ENCODE assay signal across 8 cellular contexts in the genomic region with DNA sequence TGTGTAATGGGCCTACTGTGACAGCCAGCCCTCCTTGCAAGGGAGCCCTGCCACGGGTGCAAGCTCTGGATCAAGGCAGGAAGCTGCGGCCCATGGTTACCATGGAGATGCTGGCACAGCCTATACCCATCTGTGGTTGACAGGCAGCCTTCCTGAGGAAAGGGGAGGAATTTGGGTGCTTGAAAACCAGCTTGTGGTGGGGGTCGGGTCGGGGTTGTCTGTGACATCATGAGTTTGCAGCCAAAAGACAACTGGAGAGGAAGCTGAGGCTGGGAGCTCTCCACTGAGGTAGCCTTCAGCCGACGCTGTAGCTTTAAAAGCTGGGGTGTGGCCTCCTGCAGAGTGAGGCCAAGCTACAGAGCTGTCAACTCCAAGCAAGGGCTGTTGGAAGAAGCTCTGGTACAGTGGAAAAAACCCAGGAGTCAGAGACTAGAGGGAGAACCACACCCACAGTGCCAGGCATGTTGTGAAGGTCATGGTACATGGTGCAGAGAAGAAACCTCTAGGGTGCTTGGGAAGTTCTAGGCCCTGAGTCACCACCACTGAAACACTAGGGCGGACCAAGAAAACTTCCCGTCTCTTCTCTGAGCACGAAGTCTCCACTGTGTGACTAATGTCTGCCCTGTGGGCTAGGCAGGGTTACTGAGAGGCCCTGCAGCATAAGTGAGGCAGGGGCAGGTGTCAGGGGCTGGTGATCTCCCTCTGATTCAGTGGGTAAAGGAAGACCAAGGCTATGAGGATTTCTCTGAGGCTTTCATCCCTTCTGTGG. TPM values are rescaled to one million over a fixed set of nuclear protein-coding genes. Genes with fewer than 3 reads are reported as not detected.
DNase-seq lines count a peak whose midpoint lies in the region; ATAC-seq, FAIRE-seq and TF ChIP-seq lines count a peak whose summit lies in the region.

No MANE protein-coding gene starts in this region.

- dilution Hi-C loops in endothelial cell of umbilical vein (cut with MboI; ENCODE audit: extremely low pct_ligation_motif_present, low sequenced_read_pairs), result no loop called here

- H3K4me3 Mint-ChIP-seq in naive thymus-derived CD4-positive, alpha-beta T cell, result peak overlapping the region; percentile 70 to 83 (median 80)

- H3K4me1 ChIP-seq in endothelial cell of umbilical vein (ENCODE audit: control insufficient read depth, extremely low read depth, insufficient read depth, low read length), result peaks cover 20% of the 10 kb centered on the region
- peaks cover 20 to 21% of the 10 kb centered on the region in 2 donors for H3K4me1 ChIP-seq in naive thymus-derived CD4-positive, alpha-beta T cell (ENCODE audit: control insufficient read depth in 2 of 2, insufficient read depth in 2 of 2, low read length in 2 of 2)

- H3K9me1 ChIP-seq in endothelial cell of umbilical vein (replicated peaks; ENCODE audit: control insufficient read depth, extremely low read depth, insufficient read depth, low read length), result no peaks in the 10 kb centered on the region

- H3K9me3 Mint-ChIP-seq in naive thymus-derived CD4-positive, alpha-beta T cell, result no peaks in the 10 kb centered on the region

- no peaks in the 10 kb centered on the region for H3K36me3 ChIP-seq in endothelial cell of umbilical vein (ENCODE audit: control insufficient read depth in 2 of 2, extremely low read depth in 1 of 2, insufficient read depth in 2 of 2, low read length in 2 of 2)
- H3K36me3 ChIP-seq in naive thymus-derived CD4-positive, alpha-beta T cell (ENCODE audit: control insufficient read depth in 2 of 3, insufficient read depth in 3 of 3, low read length in 3 of 3), result no peaks in the 10 kb centered on the region

- peak overlapping the region; percentile 86 for H2AFZ ChIP-seq in endothelial cell of umbilical vein (ENCODE audit: low read depth, low read length)

- CTCF ChIA-PET in endothelial cell of umbilical vein (lab: Charles Lee), result interaction anchor here (0.9 to 3.5 kb wide), 6 partner anchors 11 to 339 kb away, joined by 4 to 27 read pairs (median 5); a partner anchor contains a TSS
- CTCF ChIA-PET in naive thymus-derived CD4-positive, alpha-beta T cell (lab: Charles Lee), result interaction anchor here (0.8 to 2.2 kb wide), 3 partner anchors 9 to 17 kb away, joined by 3 to 14 read pairs (median 3); a partner anchor contains a TSS

- BruUV-seq in endothelial cell of umbilical vein (replicated peaks; lab: Mats Ljungman, UMichigan), result no TSS peak

- no peaks in the 10 kb centered on the region for H3K27me3 Mint-ChIP-seq in naive thymus-derived CD4-positive, alpha-beta T cell

- peak overlapping the region; percentile 17 for H3K4me2 ChIP-seq in endothelial cell of umbilical vein (ENCODE audit: insufficient read depth, low read length)

- H3K36me3 Mint-ChIP-seq in naive thymus-derived CD4-positive, alpha-beta T cell, result no peaks in the 10 kb centered on the region

- POLR2A ChIA-PET in endothelial cell of umbilical vein (lab: Charles Lee), result interaction anchor here (2.3 kb wide), 1 partner anchor 12 kb away, joined by 31 read pairs; a partner anchor contains a TSS
- POLR2A ChIA-PET in naive thymus-derived CD4-positive, alpha-beta T cell (lab: Charles Lee), result interaction anchor here (0.7 to 4.9 kb wide), 11 partner anchors 12 to 143 kb away, joined by 3 to 123 read pairs (median 3); a partner anchor contains a TSS

- peak; percentile 83 for ATAC-seq in GM18505 (IDR thresholded peaks at IDR 0.05; ENCODE audit: unreplicated experiment)
- peak; percentile 92 for ATAC-seq in HG02870 (IDR thresholded peaks at IDR 0.05; ENCODE audit: unreplicated experiment)
- ATAC-seq in naive thymus-derived CD4-positive, alpha-beta T cell, result peak; percentile 87
- peak; percentile 97 for ATAC-seq in stimulated activated naive CD8-positive, alpha-beta T cell treated with anti-CD3 and anti-CD28 coated beads, Interleukin-15, Interleukin-2, amounts not matched to agents 100 U/mL and 50 U/mL, for 24 hours

- TF ChIP-seq POLR2A in GM18505 (IDR thresholded peaks at IDR 0.05; ENCODE audit: borderline replicate concordance, extremely low read depth, insufficient read depth, insufficient read length), result no peak
- no peak for TF ChIP-seq POLR2A in endothelial cell of umbilical vein (IDR thresholded peaks at IDR 0.05; ENCODE audit: low read depth, low read length)

- intact Hi-C loops in endothelial cell of umbilical vein (cut with micrococcal nuclease), result loop anchor here (1.0 kb wide), 2 partner anchors 11 to 61 kb away; a partner anchor contains a TSS
- intact Hi-C loops in naive thymus-derived CD4-positive, alpha-beta T cell (cut with micrococcal nuclease), result loop anchor here (1.0 to 5.0 kb wide), 4 partner anchors 11 to 204 kb away; a partner anchor contains a TSS

- TF ChIP-seq CTCF in endothelial cell of umbilical vein (IDR thresholded peaks at IDR 0.05; ENCODE audit: extremely low read depth in 1 of 2, insufficient read depth in 1 of 2, low read depth in 1 of 2, low read length in 2 of 2), result no peak

- H3K4me3 ChIP-seq in endothelial cell of umbilical vein (replicated peaks in 1 of 3; ENCODE audit: insufficient read depth in 1 of 3, low read depth in 1 of 3, low read length in 3 of 3), result no peak overlapping the region
- peak overlapping the region; percentile 49 for H3K4me3 ChIP-seq in naive thymus-derived CD4-positive, alpha-beta T cell (ENCODE audit: low read length)

- peaks cover 29 to 53% (median 45%) of the 10 kb centered on the region in 7 donors for H3K4me1 Mint-ChIP-seq in naive thymus-derived CD4-positive, alpha-beta T cell

- DNase-seq in 8988T (peak; percentile 79), NCI-H460 (ENCODE audit: extremely low read depth, low read depth) (peak; percentile 86), endothelial cell of umbilical vein (ENCODE audit: low read depth, low spot score) (peak; percentile 71)
- peak; percentile 61 for DNase-seq in activated CD8-positive, alpha-beta memory T cell treated with anti-CD3 and anti-CD28 coated beads, Interleukin-2, amount 50 U/mL, for 4 hours
- peak; percentile 15 to 74 (median 70) for DNase-seq in naive thymus-derived CD4-positive, alpha-beta T cell
- peak; percentile 83 for DNase-seq in stimulated activated naive CD8-positive, alpha-beta T cell treated with anti-CD3 and anti-CD28 coated beads, Interleukin-15, Interleukin-2, amounts not matched to agents 100 U/mL and 50 U/mL, for 24 hours

- H3K27ac ChIP-seq in endothelial cell of umbilical vein (ENCODE audit: insufficient read depth, low read depth, low read length), result peak overlapping the region; percentile 67
- H3K27ac ChIP-seq in naive thymus-derived CD4-positive, alpha-beta T cell (ENCODE audit: low read depth, low read length), result peak overlapping the region; percentile 85

- no peaks in the 10 kb centered on the region for H3K9me3 ChIP-seq in endothelial cell of umbilical vein (replicated peaks; ENCODE audit: control insufficient read depth, insufficient read depth, low read length)
- H3K9me3 ChIP-seq in naive thymus-derived CD4-positive, alpha-beta T cell (ENCODE audit: control insufficient read depth in 2 of 3, low read length in 3 of 3), result no peaks in the 10 kb centered on the region

- peak overlapping the region; percentile 92 to 100 (median 98) for H3K27ac Mint-ChIP-seq in naive thymus-derived CD4-positive, alpha-beta T cell

- FAIRE-seq in endothelial cell of umbilical vein (lab: Jason Lieb, UNC), result no peak

- H3K9ac ChIP-seq in endothelial cell of umbilical vein (replicated peaks; ENCODE audit: extremely low read depth, insufficient read depth, low read length), result peak overlapping the region; percentile 53

- no peaks in the 10 kb centered on the region for H4K20me1 ChIP-seq in endothelial cell of umbilical vein (replicated peaks; ENCODE audit: control insufficient read depth, extremely low read depth, insufficient read depth, low read length)

- H3K27me3 ChIP-seq in endothelial cell of umbilical vein (ENCODE audit: control insufficient read depth in 2 of 2, insufficient read depth in 2 of 2, low read length in 2 of 2), result no peaks in the 10 kb centered on the region
- H3K27me3 ChIP-seq in naive thymus-derived CD4-positive, alpha-beta T cell (ENCODE audit: control insufficient read depth in 2 of 2, insufficient read depth in 2 of 2, low read length in 2 of 2), result no peaks in the 10 kb centered on the region

- no peaks in the 10 kb centered on the region for H3K79me2 ChIP-seq in endothelial cell of umbilical vein (ENCODE audit: control insufficient read depth, insufficient read depth, low read length)

TF ChIP-seq in endothelial cell of umbilical vein, 7 proteins besides CTCF, POLR2A, EP300 and RAD21 (continues in another document):
- peak; percentile 91 for TF ChIP-seq FOS (IDR thresholded peaks at IDR 0.05; ENCODE audit: borderline replicate concordance, insufficient read depth, low read length)
- peak; percentile 3 for TF ChIP-seq POLR2AphosphoS5 (IDR thresholded peaks at IDR 0.05; ENCODE audit: insufficient read depth, low read depth, low read length)

RNA-seq across cellular contexts. Expression of a gene that starts 10.8 kb away (rescaled TPM):
- total RNA-seq in NCI-H460 (2014; rRNA removed; shearing (Covaris generic)), result 1,096 and 1,253 TPM in 2 replicates
- 648 and 766 TPM in 2 replicates for polyA plus RNA-seq in NCI-H460 (2014; cell fraction: nucleus; rRNA removed)
- total RNA-seq in endothelial cell of umbilical vein, result 477 and 537 TPM in 2 replicates
- 201 and 265 TPM in 2 replicates for polyA plus RNA-seq in endothelial cell of umbilical vein
- 327 and 402 TPM in 2 replicates for polyA plus RNA-seq in endothelial cell of umbilical vein (2011; cell fraction: cytosol; rRNA removed)
- 159 and 250 TPM in 2 replicates for polyA plus RNA-seq in endothelial cell of umbilical vein (2011; cell fraction: nucleus; rRNA removed)
- 706 and 1,147 TPM in 2 replicates for polyA plus RNA-seq in endothelial cell of umbilical vein (2012)
- polyA minus RNA-seq in endothelial cell of umbilical vein, result 357 and 447 TPM in 2 replicates
- polyA minus RNA-seq in endothelial cell of umbilical vein (2011; cell fraction: cytosol; rRNA and poly(A)+ RNA removed), result 738 TPM
- 81.0 and 105 TPM in 2 replicates for polyA minus RNA-seq in endothelial cell of umbilical vein (2011; cell fraction: nucleus; rRNA and poly(A)+ RNA removed)
- total RNA-seq in naive thymus-derived CD4-positive, alpha-beta T cell, result 1,000 to 10,000 TPM in 1 of 5 experiments, 100 to 1,000 TPM in 2, 10 to 100 TPM in 2; 89.5 to 1,229 (median 211) TPM
- polyA plus RNA-seq in naive thymus-derived CD4-positive, alpha-beta T cell, result 100 to 1,000 TPM; 321 to 353 TPM

RNA-seq across cellular contexts. Expression of a gene that starts 28.5 kb away (rescaled TPM):
- total RNA-seq in NCI-H460 (2014; rRNA removed; shearing (Covaris generic)), result 0.62 and 0.75 TPM in 2 replicates
- 1.3 and 1.9 TPM in 2 replicates for polyA plus RNA-seq in NCI-H460 (2014; cell fraction: nucleus; rRNA removed)
- total RNA-seq in endothelial cell of umbilical vein, result not detected in 2 replicates
- polyA plus RNA-seq in endothelial cell of umbilical vein, result not detected in 2 replicates
- polyA plus RNA-seq in endothelial cell of umbilical vein (2011; cell fraction: cytosol; rRNA removed), result not detected in 2 replicates
- polyA plus RNA-seq in endothelial cell of umbilical vein (2011; cell fraction: nucleus; rRNA removed), result not detected in 2 replicates
- not detected in 2 replicates for polyA plus RNA-seq in endothelial cell of umbilical vein (2012)
- not detected in 2 replicates for polyA minus RNA-seq in endothelial cell of umbilical vein
- polyA minus RNA-seq in endothelial cell of umbilical vein (2011; cell fraction: cytosol; rRNA and poly(A)+ RNA removed), result not detected
- polyA minus RNA-seq in endothelial cell of umbilical vein (2011; cell fraction: nucleus; rRNA and poly(A)+ RNA removed), result not detected in 2 replicates
- total RNA-seq in naive thymus-derived CD4-positive, alpha-beta T cell, result not detected
- 1 to 10 TPM in 1 of 2 donors, not detected in 1; 3.6 TPM for polyA plus RNA-seq in naive thymus-derived CD4-positive, alpha-beta T cell
